In genomic region chr7:70571403-70571911, GRCh38 we compare ENCODE assay signal across 1 cellular context.
TF ChIP-seq lines count a peak whose summit lies in the region.

No MANE protein-coding gene starts in this region.

TF ChIP-seq in HepG2, 621 proteins besides CTCF, POLR2A, EP300 and RAD21 (continued from another document):
- TF ChIP-seq ZNF572 (CRISPR knock-in tag; IDR thresholded peaks at IDR 0.05) (no peak), DBP (CRISPR knock-in tag; IDR thresholded peaks at IDR 0.05; ENCODE audit: not compliant biosample characterization) (no peak), ZNF251 (CRISPR knock-in tag; IDR thresholded peaks at IDR 0.05) (no peak), MIER3 (CRISPR knock-in tag; IDR thresholded peaks at IDR 0.05; ENCODE audit: borderline replicate concordance) (peak; percentile 40; the same call in 1 of the 2 replicates), ZFP36 (IDR thresholded peaks at IDR 0.05; ENCODE audit: borderline replicate concordance, low read depth, low read length, partially characterized antibody) (no peak), SIX4 (CRISPR knock-in tag; IDR thresholded peaks at IDR 0.05) (no peak), FOSL2 (CRISPR knock-in tag; IDR thresholded peaks at IDR 0.05) (peak; percentile 96), XBP1 (CRISPR knock-in tag; IDR thresholded peaks at IDR 0.05) (no peak), ZFP90 (CRISPR knock-in tag; IDR thresholded peaks at IDR 0.05; ENCODE audit: borderline replicate concordance) (no peak), ZBTB42 (CRISPR knock-in tag; IDR thresholded peaks at IDR 0.05) (no peak), TOPORS (CRISPR knock-in tag; IDR thresholded peaks at IDR 0.05) (no peak), NFE2L1 (CRISPR knock-in tag; IDR thresholded peaks at IDR 0.05; ENCODE audit: borderline replicate concordance) (no peak), HNF4A (CRISPR knock-in tag; IDR thresholded peaks at IDR 0.05) (peak; percentile 77), ZNF460 (CRISPR knock-in tag; IDR thresholded peaks at IDR 0.05; ENCODE audit: borderline replicate concordance) (no peak), PITX1 (CRISPR knock-in tag; IDR thresholded peaks at IDR 0.05) (no peak), DZIP1 (CRISPR knock-in tag; IDR thresholded peaks at IDR 0.05) (no peak), HNRNPH1 (optimal IDR thresholded peaks at IDR 0.05; ENCODE audit: low read depth, low read length) (no peak), ZNF562 (CRISPR knock-in tag; IDR thresholded peaks at IDR 0.05; ENCODE audit: borderline replicate concordance) (no peak), ZNF207 (IDR thresholded peaks at IDR 0.05; ENCODE audit: borderline replicate concordance) (no peak), CSRNP2 (CRISPR knock-in tag; conservative IDR thresholded peaks at IDR 0.05; ENCODE audit: low read depth) (no peak), ZNF772 (CRISPR knock-in tag; IDR thresholded peaks at IDR 0.05) (no peak), ZNF230 (CRISPR knock-in tag; IDR thresholded peaks at IDR 0.05) (no peak), ELK4 (CRISPR knock-in tag; IDR thresholded peaks at IDR 0.05; ENCODE audit: borderline replicate concordance) (no peak), NONO (IDR thresholded peaks at IDR 0.05) (no peak), NONO (CRISPR knock-in tag; conservative IDR thresholded peaks at IDR 0.05) (no peak)
TF ChIP-seq in HepG2: peak in this region for 49.
